22 cellular contexts compared by ENCODE assay signal in the genomic region with DNA sequence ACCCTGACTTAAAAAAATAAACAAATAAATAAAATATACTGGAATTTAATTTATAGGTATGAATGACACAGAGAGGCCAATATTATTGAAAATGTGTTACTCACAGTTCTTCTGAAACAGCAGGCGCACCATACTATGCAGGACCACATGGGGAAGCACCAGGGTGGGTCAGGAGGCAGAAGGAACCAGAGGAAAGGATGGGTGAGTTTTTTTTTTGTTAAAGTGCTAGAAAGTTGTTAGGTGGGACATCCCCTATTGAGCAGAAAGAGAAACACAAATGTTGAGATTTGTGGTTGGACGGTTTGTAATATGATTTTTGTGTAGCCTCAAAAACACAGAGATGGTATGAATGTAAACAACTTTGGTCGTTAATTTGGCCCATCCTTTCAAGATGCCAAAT. TPM values are rescaled to one million over a fixed set of nuclear protein-coding genes. Genes with fewer than 3 reads are reported as not detected.
DNase-seq lines count a peak whose midpoint lies in the region; ATAC-seq and TF ChIP-seq lines count a peak whose summit lies in the region.
"Had no signal": no experiment of that assay in that cellular context is flagged by ENCODE, and none has a peak within 500 bp of the region (broad histone marks: within the 10 kb centered on the region; RNA-seq: fewer than 3 reads in every experiment).

No MANE protein-coding gene starts in this region.

- peaks cover 46% of the 10 kb centered on the region for H3K4me1 Mint-ChIP-seq in activated T-cell treated with anti-CD3 and anti-CD28 coated beads, Interleukin-2, amount 50 U/mL, for 24 hours (ENCODE audit: low read depth)
- H3K4me1 Mint-ChIP-seq in natural killer cell: peaks cover 63% of the 10 kb centered on the region in 2 donors

- no peak overlapping the region for H3K27ac ChIP-seq in heart left ventricle
- H3K27ac ChIP-seq: body of pancreas, lower lobe of right lung, sigmoid colon, WERI-Rb-1 had no signal

- no peaks in the 10 kb centered on the region for H3K27me3 Mint-ChIP-seq in activated T-cell treated with anti-CD3 and anti-CD28 coated beads, Interleukin-2, amount 50 U/mL, for 24 hours
- no peaks in the 10 kb centered on the region for H3K27me3 Mint-ChIP-seq in natural killer cell (ENCODE audit: low read depth in 2 of 2)

- no peak overlapping the region for H3K4me3 Mint-ChIP-seq in activated T-cell treated with anti-CD3 and anti-CD28 coated beads, Interleukin-2, amount 50 U/mL, for 24 hours
- H3K4me3 Mint-ChIP-seq in natural killer cell: no peak overlapping the region

- ATAC-seq in HG03095 (IDR thresholded peaks at IDR 0.05; ENCODE audit: unreplicated experiment) (peak; percentile 63), natural killer cell (peak; percentile 66 to 85 (median 80)), heart left ventricle (no peak), GM19452 (IDR thresholded peaks at IDR 0.05; ENCODE audit: unreplicated experiment) (no peak)
- ATAC-seq: body of pancreas, lower lobe of right lung, mucosa of descending colon, PC-3, Right ventricle myocardium inferior had no signal

- peaks cover 0 to 26% (median 3%) of the 10 kb centered on the region in 12 donors for H3K9me3 ChIP-seq in heart left ventricle
- H3K9me3 ChIP-seq: body of pancreas, sigmoid colon had no signal

- H3K9me3 Mint-ChIP-seq in activated T-cell treated with anti-CD3 and anti-CD28 coated beads, Interleukin-2, amount 50 U/mL, for 24 hours: no peaks in the 10 kb centered on the region
- H3K9me3 Mint-ChIP-seq in natural killer cell: no peaks in the 10 kb centered on the region

- H3K27me3 ChIP-seq in heart left ventricle: no peaks in the 10 kb centered on the region
- H3K27me3 ChIP-seq: body of pancreas, sigmoid colon had no signal

- TF ChIP-seq CTCF in GM10266 (IDR thresholded peaks at IDR 0.05; ENCODE audit: control insufficient read depth, insufficient read depth, low read depth, missing control alignments): no peak
- no peak for TF ChIP-seq CTCF in natural killer cell (IDR thresholded peaks at IDR 0.05)
- no peak for TF ChIP-seq CTCF in heart left ventricle (IDR thresholded peaks at IDR 0.05)

- peak overlapping the region; percentile 30 for H3K27ac Mint-ChIP-seq in activated T-cell treated with anti-CD3 and anti-CD28 coated beads, Interleukin-2, amount 50 U/mL, for 24 hours
- peak overlapping the region in 1 of 2 donors; percentile 80 for H3K27ac Mint-ChIP-seq in natural killer cell

- H3K36me3 Mint-ChIP-seq in activated T-cell treated with anti-CD3 and anti-CD28 coated beads, Interleukin-2, amount 50 U/mL, for 24 hours (ENCODE audit: low read depth): peaks cover 30% of the 10 kb centered on the region
- no peaks in the 10 kb centered on the region for H3K36me3 Mint-ChIP-seq in natural killer cell

- no peak for DNase-seq in activated T-cell treated with anti-CD3 and anti-CD28 coated beads, Interleukin-2, amount 50 U/mL, for 24 hours
- no peak for DNase-seq in activated T-cell treated with anti-CD3 and anti-CD28 coated beads, Interleukin-2, amount 50 U/mL, for 1 hour
- DNase-seq in GM10266 (ENCODE audit: extremely low spot score): peak; percentile 30
- DNase-seq in natural killer cell: no peak
- no peak for DNase-seq in heart left ventricle
- DNase-seq in hypothalamus (lab: John Stamatoyannopoulos, UW): no peak
- DNase-seq: body of pancreas, C1 segment of cervical spinal cord, glutamatergic neuron, H7, lower lobe of right lung, mucosa of descending colon, NCI-H1694, NCI-H510A, PC-3, posterior cingulate gyrus, sigmoid colon, T-helper 9 cell, WERI-Rb-1 had no signal

- intact Hi-C loops in natural killer cell (cut with micrococcal nuclease): no loop called here
- intact Hi-C loops in heart left ventricle (cut with DNase I): no loop called here

- H3K36me3 ChIP-seq in heart left ventricle: peaks cover 0 to 5% (median 0%) of the 10 kb centered on the region in 9 donors
- H3K36me3 ChIP-seq: lower lobe of right lung, sigmoid colon, WERI-Rb-1 had no signal

- H3K4me1 ChIP-seq in heart left ventricle: peaks cover 0 to 29% (median 6%) of the 10 kb centered on the region in 12 donors
- H3K4me1 ChIP-seq: body of pancreas had no signal

- no peak for TF ChIP-seq POLR2A in heart left ventricle (IDR thresholded peaks at IDR 0.05)

- WGBS in heart left ventricle, 4 donors: 92 to 96% (median 94%) methylated on average over 3 of the region's 3 CpGs

- H3K4me3 ChIP-seq in heart left ventricle: no peak overlapping the region
- H3K4me3 ChIP-seq: body of pancreas, lower lobe of right lung, mucosa of descending colon, sigmoid colon had no signal

RNA-seq across cellular contexts. Expression of a gene that starts 26.0 kb away (rescaled TPM):
- total RNA-seq in natural killer cell (100 to 1,000 TPM; 125 to 172 (median 141) TPM), heart left ventricle (10 to 100 TPM; 17.3 to 43.4 (median 32.2) TPM)
- 10 to 100 TPM in 1 of 2 donors, 1 to 10 TPM in 1; 6.1 to 18.9 TPM for polyA plus RNA-seq in heart left ventricle

RNA-seq across cellular contexts. Expression of a gene that starts 58.7 kb away (rescaled TPM):
- total RNA-seq in natural killer cell: 100 to 1,000 TPM; 108 to 118 (median 109) TPM
- 10 to 100 TPM; 13.9 to 28.6 (median 19.5) TPM for total RNA-seq in heart left ventricle
- 10 to 100 TPM; 19.8 to 21.2 TPM for polyA plus RNA-seq in heart left ventricle

RNA-seq across cellular contexts. Expression of a gene that starts 58.8 kb away (rescaled TPM):
- total RNA-seq in natural killer cell (10 to 100 TPM; 70.3 to 76.5 (median 71.1) TPM), heart left ventricle (10 to 100 TPM in 2 of 9 donors, 1 to 10 TPM in 7; 5.0 to 20.7 (median 6.8) TPM)
- 10 to 100 TPM in 1 of 2 donors, 1 to 10 TPM in 1; 7.0 to 11.3 TPM for polyA plus RNA-seq in heart left ventricle

Comparison
In these comparisons a context has a peak if more than half of its experiments do, and no peak if none do; other contexts are left out.
1. ATAC-seq: peak in HG03095 (single experiment) and natural killer cell (3 of 3); none in heart left ventricle (0 of 4) and GM19452 (single experiment).